In the genomic region with DNA sequence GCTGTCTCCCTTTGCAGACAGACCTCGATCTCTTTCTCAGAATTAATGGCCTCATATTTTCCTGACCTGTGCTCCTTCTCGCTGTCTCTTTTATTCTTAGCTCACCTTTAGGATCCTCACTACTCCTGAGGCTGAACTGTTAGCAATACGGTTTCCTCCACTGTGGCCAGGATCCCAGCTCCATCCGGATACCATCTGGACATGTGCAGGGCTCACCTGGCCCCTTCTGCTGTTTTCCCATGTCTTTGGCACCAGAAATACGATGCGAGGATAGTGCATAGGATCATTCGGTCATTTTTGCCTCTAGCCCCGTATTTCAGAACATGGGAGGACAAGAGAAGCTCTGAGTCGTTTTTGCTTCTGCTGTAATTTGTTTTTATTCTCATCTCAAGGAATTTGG, we compare ENCODE assay signal across 12 cellular contexts.
"Had no signal": no experiment of that assay in that cellular context is flagged by ENCODE, and none has a peak within 500 bp of the region (broad histone marks: within the 10 kb centered on the region; RNA-seq: fewer than 3 reads in every experiment).

No MANE protein-coding gene starts in this region.

- H3K36me3 Mint-ChIP-seq: activated naive CD4-positive, alpha-beta T cell treated with anti-CD3 and anti-CD28 coated beads, Interleukin-2, amount 10 ng/mL, durations not matched to agents 7 days and 5 days; natural killer cell treated with Interleukin-12 subunit alpha and Interleukin-12 subunit beta and Interleukin-15 and Interleukin-18, amount 100 ng/mL, for 72 hours had no signal

- H3K9me3 Mint-ChIP-seq: activated naive CD4-positive, alpha-beta T cell treated with anti-CD3 and anti-CD28 coated beads, Interleukin-2, amount 10 ng/mL, durations not matched to agents 7 days and 5 days; activated T-helper 2 cell treated with anti-CD3 and anti-CD28 coated beads, Interferon-gamma antibody, Interleukin-2, Interleukin-4, amounts not matched to agents 10 μg/mL and 5 μg/mL and 100 μg/mL, durations not matched to agents 14 hours and 24 hours and 36 hours; dendritic cell treated with granulocyte-macrophage colony-stimulating factor and Interleukin-4, amounts not matched to agents 40 ng/mL and 50 ng/mL, for 4 days; natural killer cell treated with Interleukin-12 subunit alpha and Interleukin-12 subunit beta and Interleukin-15 and Interleukin-18, amount 100 ng/mL, for 72 hours; stimulated activated naive CD8-positive, alpha-beta T cell treated with anti-CD3 and anti-CD28 coated beads, Interleukin-15, Interleukin-2, amounts not matched to agents 100 ng/mL and 50 ng/mL, for 24 hours; T-helper 1 cell treated with Interleukin-12 subunit alpha and Interleukin-12 subunit beta and Interleukin-4 antibody, amounts not matched to agents 30 μg/mL and 1 μg/mL, for 36 hours had no signal

- H3K4me3 ChIP-seq: adrenal gland, testis had no signal

- FAIRE-seq: endometrium had no signal

- H3K27ac ChIP-seq: adrenal gland, testis had no signal

- H3K4me1 ChIP-seq: testis had no signal

- H3K27me3 Mint-ChIP-seq: dendritic cell treated with granulocyte-macrophage colony-stimulating factor and Interleukin-4, amounts not matched to agents 40 ng/mL and 50 ng/mL, for 4 days had no signal

- H3K4me3 Mint-ChIP-seq: activated naive CD4-positive, alpha-beta T cell treated with anti-CD3 and anti-CD28 coated beads, Interleukin-2, amount 10 ng/mL, durations not matched to agents 7 days and 5 days; dendritic cell treated with granulocyte-macrophage colony-stimulating factor and Interleukin-4, amounts not matched to agents 40 ng/mL and 50 ng/mL, for 4 days; natural killer cell treated with Interleukin-12 subunit alpha and Interleukin-12 subunit beta and Interleukin-15 and Interleukin-18, amount 100 ng/mL, for 72 hours; stimulated activated naive CD8-positive, alpha-beta T cell treated with anti-CD3 and anti-CD28 coated beads, Interleukin-15, Interleukin-2, amounts not matched to agents 100 ng/mL and 50 ng/mL, for 24 hours; T-helper 1 cell treated with Interleukin-12 subunit alpha and Interleukin-12 subunit beta and Interleukin-4 antibody, amounts not matched to agents 30 μg/mL and 1 μg/mL, for 36 hours had no signal

- H3K27ac Mint-ChIP-seq: activated naive CD4-positive, alpha-beta T cell treated with anti-CD3 and anti-CD28 coated beads, Interleukin-2, amount 10 ng/mL, durations not matched to agents 7 days and 5 days; activated T-helper 2 cell treated with anti-CD3 and anti-CD28 coated beads, Interferon-gamma antibody, Interleukin-2, Interleukin-4, amounts not matched to agents 10 μg/mL and 5 μg/mL and 100 μg/mL, durations not matched to agents 14 hours and 24 hours and 36 hours; dendritic cell treated with granulocyte-macrophage colony-stimulating factor and Interleukin-4, amounts not matched to agents 40 ng/mL and 50 ng/mL, for 4 days; natural killer cell treated with Interleukin-12 subunit alpha and Interleukin-12 subunit beta and Interleukin-15 and Interleukin-18, amount 100 ng/mL, for 72 hours; stimulated activated naive CD8-positive, alpha-beta T cell treated with anti-CD3 and anti-CD28 coated beads, Interleukin-15, Interleukin-2, amounts not matched to agents 100 ng/mL and 50 ng/mL, for 24 hours; T-helper 1 cell treated with Interleukin-12 subunit alpha and Interleukin-12 subunit beta and Interleukin-4 antibody, amounts not matched to agents 30 μg/mL and 1 μg/mL, for 36 hours had no signal

- DNase-seq: activated CD4-positive, alpha-beta T cell treated with anti-CD3 and anti-CD28 coated beads, Interleukin-2, amount 50 U/mL, for 1 hour; activated naive CD4-positive, alpha-beta T cell treated with anti-CD3 and anti-CD28 coated beads, Interleukin-2, amount 10 ng/mL, durations not matched to agents 7 days and 5 days; stimulated activated CD4-positive, alpha-beta T cell treated with anti-CD3 and anti-CD28 coated beads, Interleukin-4, amount 100 ng/mL, for 1 hour; stimulated activated CD8-positive, alpha-beta memory T cell treated with anti-CD3 and anti-CD28 coated beads, Interleukin-4, amount 100 ng/mL, for 48 hours had no signal

- H3K9me3 ChIP-seq: adrenal gland, testis had no signal

- H3K36me3 ChIP-seq: adrenal gland had no signal

- ATAC-seq: natural killer cell treated with Interleukin-12 subunit alpha and Interleukin-12 subunit beta and Interleukin-15 and Interleukin-18, amount 100 ng/mL, for 72 hours had no signal

- H3K27me3 ChIP-seq: adrenal gland, testis had no signal
